Comparison of ENCODE assay signal across 8 cellular contexts in the genomic region with DNA sequence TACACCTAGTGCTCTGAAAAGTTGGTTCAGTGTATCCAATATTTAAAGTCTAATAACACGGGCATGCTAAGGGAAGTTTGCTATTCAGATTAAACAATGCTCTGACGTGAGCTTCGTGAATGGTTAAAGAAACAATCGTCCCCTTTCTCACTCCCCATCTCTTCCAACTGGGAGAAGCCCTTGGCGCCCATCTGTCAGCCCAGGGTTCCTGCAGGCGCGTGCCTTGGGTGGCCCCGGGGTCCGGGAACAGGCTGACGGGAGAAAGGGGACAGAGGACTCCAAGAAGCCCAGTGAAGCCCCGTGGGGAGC. TPM values are rescaled to one million over a fixed set of nuclear protein-coding genes. Genes with fewer than 3 reads are reported as not detected.
DNase-seq lines count a peak whose midpoint lies in the region; ATAC-seq lines count a peak whose summit lies in the region.

No MANE protein-coding gene starts in this region.

- no peaks in the 10 kb centered on the region for H3K27me3 Mint-ChIP-seq in naive thymus-derived CD8-positive, alpha-beta T cell

- H3K4me1 Mint-ChIP-seq in naive thymus-derived CD8-positive, alpha-beta T cell: peaks cover 36 to 50% (median 48%) of the 10 kb centered on the region in 4 donors

- DNase-seq in Jurkat, Clone E6-1 (ENCODE audit: low read depth, low spot score): no peak
- no peak for DNase-seq in naive thymus-derived CD8-positive, alpha-beta T cell
- no peak for DNase-seq in NK-92 treated with Interleukin-12 subunit alpha and Interleukin-12 subunit beta, amount 100 ng/mL, for 24 hours (lab: John Stamatoyannopoulos, UW)
- DNase-seq in iPS-NIHi11 (ENCODE audit: low spot score) (no peak), Kasumi-1 (lab: John Stamatoyannopoulos, UW) (no peak), glomerular visceral epithelial cell (ENCODE audit: extremely low spot score) (no peak)

- POLR2A ChIA-PET in naive thymus-derived CD8-positive, alpha-beta T cell (lab: Charles Lee): interaction anchor here (1.5 to 3.8 kb wide), 6 partner anchors 10 to 25 kb away, joined by 4 to 37 read pairs (median 6); a partner anchor contains a TSS

- peak overlapping the region; percentile 87 for H3K4me2 ChIP-seq in BLaER1

- no peak for ATAC-seq in naive thymus-derived CD8-positive, alpha-beta T cell

- H3K9me3 Mint-ChIP-seq in naive thymus-derived CD8-positive, alpha-beta T cell: no peaks in the 10 kb centered on the region

- no peaks in the 10 kb centered on the region; the same call in 1 of the 2 replicates for H4K20me1 ChIP-seq in BLaER1

- H3K27ac ChIP-seq in BLaER1: peak overlapping the region; percentile 68
- H3K27ac ChIP-seq in cingulate gyrus (ENCODE audit: low read depth, low read length): peak overlapping the region; percentile 65

- peaks cover 4 to 17% (median 7%) of the 10 kb centered on the region in 3 donors for H3K36me3 Mint-ChIP-seq in naive thymus-derived CD8-positive, alpha-beta T cell

- H3K27me3 ChIP-seq in BLaER1: no peaks in the 10 kb centered on the region

- peak overlapping the region; percentile 67 to 96 (median 91) for H3K4me3 Mint-ChIP-seq in naive thymus-derived CD8-positive, alpha-beta T cell

- H3K4me3 ChIP-seq in BLaER1: peak overlapping the region; percentile 73
- peak overlapping the region; percentile 77 for H3K4me3 ChIP-seq in Jurkat, Clone E6-1 (ENCODE audit: low read length)

- no peaks in the 10 kb centered on the region for H3K9me3 ChIP-seq in BLaER1

- H3K27ac Mint-ChIP-seq in naive thymus-derived CD8-positive, alpha-beta T cell: peak overlapping the region; percentile 47 to 100 (median 86)

- H3K36me3 ChIP-seq in BLaER1: peaks cover 19% of the 10 kb centered on the region

- H3K9ac ChIP-seq in BLaER1: peak overlapping the region; percentile 76

- peaks cover 32% of the 10 kb centered on the region for H3K4me1 ChIP-seq in BLaER1

RNA-seq across cellular contexts. Expression of a gene that starts 0.4 kb away (rescaled TPM):
- 34.4 TPM for polyA plus RNA-seq in Jurkat, Clone E6-1 (2012; ENCODE audit: insufficient read depth, insufficient read length)
- total RNA-seq in naive thymus-derived CD8-positive, alpha-beta T cell: 10 to 100 TPM; 40.6 to 47.6 TPM
- polyA plus RNA-seq in naive thymus-derived CD8-positive, alpha-beta T cell: 10 to 100 TPM; 33.9 to 39.3 (median 38.2) TPM

RNA-seq across cellular contexts. Expression of a gene that starts 9.3 kb away (rescaled TPM):
- polyA plus RNA-seq in Jurkat, Clone E6-1 (2012; ENCODE audit: insufficient read depth, insufficient read length): 58.8 TPM
- 10 to 100 TPM; 39.8 to 43.9 TPM for total RNA-seq in naive thymus-derived CD8-positive, alpha-beta T cell
- 100 to 1,000 TPM; 129 to 136 (median 136) TPM for polyA plus RNA-seq in naive thymus-derived CD8-positive, alpha-beta T cell

RNA-seq across cellular contexts. Expression of a gene that starts 19.1 kb away (rescaled TPM):
- 54.4 TPM for polyA plus RNA-seq in Jurkat, Clone E6-1 (2012; ENCODE audit: insufficient read depth, insufficient read length)
- 100 to 1,000 TPM; 244 to 254 TPM for total RNA-seq in naive thymus-derived CD8-positive, alpha-beta T cell
- polyA plus RNA-seq in naive thymus-derived CD8-positive, alpha-beta T cell: 10 to 100 TPM in 2 of 3 donors, 1 to 10 TPM in 1; 9.5 to 14.3 (median 10.8) TPM
